Comparison of ENCODE assay signal across 16 cellular contexts in genomic region chr6:18183736-18184135, GRCh38. TPM values are rescaled to one million over a fixed set of nuclear protein-coding genes. Genes with fewer than 3 reads are reported as not detected.
DNase-seq lines count a peak whose midpoint lies in the region; ATAC-seq and TF ChIP-seq lines count a peak whose summit lies in the region.
"Had no signal": no experiment of that assay in that cellular context is flagged by ENCODE, and none has a peak within 500 bp of the region (broad histone marks: within the 10 kb centered on the region; RNA-seq: fewer than 3 reads in every experiment).

No MANE protein-coding gene starts in this region.

- H3K9me3 Mint-ChIP-seq in endodermal cell: no peaks in the 10 kb centered on the region

- DNase-seq in AG10803 (ENCODE audit: low read depth) (peak; percentile 48), NCI-H446 treated with DMSO at 0.1 percent for 48 hours (lab: John Stamatoyannopoulos, UW) (peak; percentile 57), endodermal cell (no peak), left kidney (ENCODE audit: low read depth, low spot score) (peak; percentile 26), ecto neural progenitor cell (ENCODE audit: low spot score) (no peak), kidney glomerular epithelial cell (lab: John Stamatoyannopoulos, UW) (no peak), GM10248 (ENCODE audit: extremely low spot score) (no peak)
- DNase-seq: MV-4-11; NCI-H1417; NCI-H187 treated with DMSO at 0.1 percent for 48 hours; NK-92 treated with Interleukin-12 subunit alpha and Interleukin-12 subunit beta, amount 100 ng/mL, for 24 hours; OCI-M1; SHP77 treated with DMSO at 0.1 percent for 48 hours had no signal

- POLR2A ChIA-PET in GM10248 (lab: Yijun Ruan, JAX): no interaction called here

- no peak for ATAC-seq in GM21515 (IDR thresholded peaks at IDR 0.05; ENCODE audit: unreplicated experiment)

- H3K27ac Mint-ChIP-seq in endodermal cell: peak overlapping the region; percentile 64

- no peaks in the 10 kb centered on the region for H3K9me3 ChIP-seq in endodermal cell (ENCODE audit: control insufficient read depth, low read length)
- H3K9me3 ChIP-seq: BLaER1, HAP-1 had no signal

- CTCF ChIA-PET in GM10248 (lab: Yijun Ruan, JAX): no interaction called here

- no peak for TF ChIP-seq CTCF in AG10803 (conservative IDR thresholded peaks at IDR 0.05; ENCODE audit: low read length)
- TF ChIP-seq CTCF in endodermal cell (conservative IDR thresholded peaks at IDR 0.05): no peak
- TF ChIP-seq CTCF in GM10248 (IDR thresholded peaks at IDR 0.05; ENCODE audit: control extremely low read depth, extremely low read depth, low read depth, missing control alignments): no peak

- H3K4me1 ChIP-seq in endodermal cell (ENCODE audit: control insufficient read depth, insufficient read depth, low read length): peaks cover 8% of the 10 kb centered on the region
- H3K4me1 ChIP-seq: HAP-1 had no signal

- H3K4me3 Mint-ChIP-seq in endodermal cell: no peak overlapping the region

- H3K27me3 ChIP-seq in endodermal cell (ENCODE audit: control insufficient read depth, insufficient read depth, low read length, poor library complexity, severe bottlenecking): no peaks in the 10 kb centered on the region
- H3K27me3 ChIP-seq: BLaER1 had no signal

- WGBS in endodermal cell (ENCODE audit: insufficient coverage in 1 of 2, insufficient read length in 1 of 2), 2 experiments: 97 to 100% methylated on average over 2 to 4 of the region's 4 CpGs

- peaks cover 24% of the 10 kb centered on the region for H3K36me3 Mint-ChIP-seq in endodermal cell (ENCODE audit: low read depth)

- H3K27ac ChIP-seq in endodermal cell (ENCODE audit: low read depth, low read length): no peak overlapping the region
- H3K27ac ChIP-seq: BLaER1 had no signal

- H3K4me1 Mint-ChIP-seq in endodermal cell: peaks cover 46% of the 10 kb centered on the region

- no peaks in the 10 kb centered on the region for H3K27me3 Mint-ChIP-seq in endodermal cell (ENCODE audit: insufficient read depth)

- no peak overlapping the region for H3K9ac ChIP-seq in endodermal cell (ENCODE audit: extremely low read depth, low read length, poor library complexity, severe bottlenecking)
- H3K9ac ChIP-seq: BLaER1 had no signal

- no peak overlapping the region for H3K4me3 ChIP-seq in AG10803 (ENCODE audit: low read length)
- no peak overlapping the region for H3K4me3 ChIP-seq in endodermal cell (ENCODE audit: low read length)
- H3K4me3 ChIP-seq: BLaER1, HAP-1 had no signal

- peaks cover 5% of the 10 kb centered on the region for H3K36me3 ChIP-seq in endodermal cell (ENCODE audit: control insufficient read depth, insufficient read depth, low read length)
- H3K36me3 ChIP-seq: HAP-1 had no signal

RNA-seq across cellular contexts. Expression of gene KDM1B, which starts 28.5 kb away (rescaled TPM):
- total RNA-seq in endodermal cell: 1 to 10 TPM; 7.7 to 9.3 TPM
- 15.7 TPM for polyA plus RNA-seq in endodermal cell (2013, experiment 1 of 2)
- polyA plus RNA-seq in endodermal cell (2013, experiment 2 of 2): 15.0 TPM

RNA-seq across cellular contexts. Expression of gene TPMT, which starts 28.9 kb away (rescaled TPM):
- 10 to 100 TPM; 14.0 to 15.8 TPM for total RNA-seq in endodermal cell
- polyA plus RNA-seq in endodermal cell (2013, experiment 1 of 2): 11.1 TPM
- polyA plus RNA-seq in endodermal cell (2013, experiment 2 of 2): 10.3 TPM

Comparison
In these comparisons a context has a peak if more than half of its experiments do, and no peak if none do; other contexts are left out.
1. DNase-seq: peak in AG10803 (single experiment), NCI-H446 treated with DMSO at 0.1 percent for 48 hours (single experiment) and left kidney (single experiment); none in endodermal cell (single experiment), ecto neural progenitor cell (single experiment), kidney glomerular epithelial cell (single experiment) and GM10248 (single experiment).